In genomic region chr6:31547727-31548422, GRCh38 we compare ENCODE assay signal across 8 cellular contexts. TPM values are rescaled to one million over a fixed set of nuclear protein-coding genes. Genes with fewer than 3 reads are reported as not detected.
A peak's percentile ranks its signal among the peaks of the same experiment; 100 is the strongest.
DNase-seq lines count a peak whose midpoint lies in the region; ATAC-seq and TF ChIP-seq lines count a peak whose summit lies in the region.

No MANE protein-coding gene starts in this region.

- peak overlapping the region; percentile 69 for H3K27ac Mint-ChIP-seq in activated CD4-positive, alpha-beta memory T cell treated with anti-CD3 and anti-CD28 coated beads, Interleukin-2, amount 10 ng/mL, durations not matched to agents 7 days and 5 days

- no peak for TF ChIP-seq CTCF in smooth muscle cell (IDR thresholded peaks at IDR 0.05; ENCODE audit: borderline replicate concordance, insufficient read depth, poor library complexity, severe bottlenecking)
- TF ChIP-seq CTCF in GM10266 (IDR thresholded peaks at IDR 0.05; ENCODE audit: control insufficient read depth, insufficient read depth, low read depth, missing control alignments), result no peak

- H3K27me3 Mint-ChIP-seq in activated CD4-positive, alpha-beta memory T cell treated with anti-CD3 and anti-CD28 coated beads, Interleukin-2, amount 10 ng/mL, durations not matched to agents 7 days and 5 days, result no peaks in the 10 kb centered on the region

- peak overlapping the region; percentile 76 for H3K4me3 Mint-ChIP-seq in activated CD4-positive, alpha-beta memory T cell treated with anti-CD3 and anti-CD28 coated beads, Interleukin-2, amount 10 ng/mL, durations not matched to agents 7 days and 5 days

- H3K27me3 ChIP-seq in HUES48 (ENCODE audit: control insufficient read depth, insufficient read depth, low read length), result no peaks in the 10 kb centered on the region
- H3K27me3 ChIP-seq in right cardiac atrium (ENCODE audit: control insufficient read depth, insufficient read depth), result no peaks in the 10 kb centered on the region
- no peaks in the 10 kb centered on the region for H3K27me3 ChIP-seq in smooth muscle cell (ENCODE audit: low read depth)

- peak in 1 of 2 donors; percentile 3 for ATAC-seq in right cardiac atrium
- no peak for ATAC-seq in GM18519 (IDR thresholded peaks at IDR 0.05; ENCODE audit: low FRiP score, unreplicated experiment)
- ATAC-seq in HG03139 (IDR thresholded peaks at IDR 0.05; ENCODE audit: unreplicated experiment), result no peak

- H3K36me3 ChIP-seq in HUES48 (ENCODE audit: control insufficient read depth, insufficient read depth, low read length), result peaks cover 27% of the 10 kb centered on the region
- H3K36me3 ChIP-seq in smooth muscle cell (ENCODE audit: low read depth), result no peaks in the 10 kb centered on the region

- CTCF ChIA-PET in activated CD4-positive, alpha-beta memory T cell treated with anti-CD3 and anti-CD28 coated beads, Interleukin-2, amount 10 ng/mL, durations not matched to agents 7 days and 5 days (lab: Charles Lee), result interaction anchor here (0.7 to 24.6 kb wide), 7 partner anchors 12 to 280 kb away, joined by 3 to 751 read pairs (median 3); partner anchors contain the start of genes HSPA1B, LST1, LTB and NCR3

- peaks cover 11% of the 10 kb centered on the region; the same call in 1 of the 2 replicates for H3K4me1 ChIP-seq in HUES48 (ENCODE audit: control insufficient read depth, insufficient read depth, low read length)
- H3K4me1 ChIP-seq in right cardiac atrium (ENCODE audit: control insufficient read depth, insufficient read depth, low read length), result peaks cover 4% of the 10 kb centered on the region
- peaks cover 12% of the 10 kb centered on the region for H3K4me1 ChIP-seq in smooth muscle cell (ENCODE audit: low read depth)

- H3K4me3 ChIP-seq in HUES48 (ENCODE audit: low read depth, low read length), result peak overlapping the region; percentile 76
- H3K4me3 ChIP-seq in right cardiac atrium (ENCODE audit: low read length), result peak overlapping the region; percentile 56
- peak overlapping the region; percentile 74 for H3K4me3 ChIP-seq in smooth muscle cell

- peak overlapping the region; percentile 91 for H2AFZ ChIP-seq in smooth muscle cell (ENCODE audit: low read depth)

- H3K9me3 ChIP-seq in HUES48 (ENCODE audit: control insufficient read depth, insufficient read depth, low read length) (no peaks in the 10 kb centered on the region), right cardiac atrium (ENCODE audit: control insufficient read depth, low read length) (no peaks in the 10 kb centered on the region), smooth muscle cell (replicated peaks; ENCODE audit: low read depth) (no peaks in the 10 kb centered on the region)

- H3F3A ChIP-seq in smooth muscle cell (ENCODE audit: low read depth), result peaks cover 10% of the 10 kb centered on the region

- H3K79me2 ChIP-seq in smooth muscle cell (ENCODE audit: low read depth), result peaks cover 35% of the 10 kb centered on the region

- peaks cover 19% of the 10 kb centered on the region for H3K36me3 Mint-ChIP-seq in activated CD4-positive, alpha-beta memory T cell treated with anti-CD3 and anti-CD28 coated beads, Interleukin-2, amount 10 ng/mL, durations not matched to agents 7 days and 5 days (ENCODE audit: low read depth)

- no peak overlapping the region; the same call in 1 of the 2 replicates for H3K9ac ChIP-seq in HUES48 (ENCODE audit: low read depth, low read length)
- peak overlapping the region; percentile 85 for H3K9ac ChIP-seq in smooth muscle cell (ENCODE audit: low read depth)

- H3K9me3 Mint-ChIP-seq in activated CD4-positive, alpha-beta memory T cell treated with anti-CD3 and anti-CD28 coated beads, Interleukin-2, amount 10 ng/mL, durations not matched to agents 7 days and 5 days, result no peaks in the 10 kb centered on the region

- 76% methylated on average over 23 of the region's 23 CpGs for WGBS in right cardiac atrium
- WGBS in smooth muscle cell (ENCODE audit: low lambda C conversion rate), result 74% methylated on average over 23 of the region's 23 CpGs

- H3K4me2 ChIP-seq in smooth muscle cell, result peak overlapping the region; percentile 91

- intact Hi-C loops in right cardiac atrium (cut with DNase I), result loop anchor here (2.0 to 5.0 kb wide), 4 partner anchors 34 to 114 kb away; partner anchors contain the start of genes LTB (in 2 of the 4), C6orf47 (in 1 of the 4) and GPANK1 (in 1 of the 4)

- DNase-seq in activated CD4-positive, alpha-beta memory T cell treated with anti-CD3 and anti-CD28 coated beads, Interleukin-2, amount 10 ng/mL, durations not matched to agents 7 days and 5 days, result no peak
- DNase-seq in right cardiac atrium, result peak in 2 of 3 donors; percentile 71 to 72
- no peak for DNase-seq in smooth muscle cell (lab: John Stamatoyannopoulos, UW; ENCODE audit: unreplicated experiment)
- no peak for DNase-seq in activated CD4-positive, alpha-beta T cell treated with anti-CD3 and anti-CD28 coated beads for 48 hours
- no peak for DNase-seq in GM10266 (ENCODE audit: extremely low spot score)

- POLR2A ChIA-PET in activated CD4-positive, alpha-beta memory T cell treated with anti-CD3 and anti-CD28 coated beads, Interleukin-2, amount 10 ng/mL, durations not matched to agents 7 days and 5 days (lab: Charles Lee), result interaction anchor here (1.0 to 9.9 kb wide), 11 partner anchors 11 to 190 kb away, joined by 3 to 267 read pairs (median 8); partner anchors contain the start of genes BAG6, CLIC1, GPANK1 and LST1

- no peaks in the 10 kb centered on the region for H4K20me1 ChIP-seq in smooth muscle cell (ENCODE audit: low read depth)

- H3K27ac ChIP-seq in HUES48 (ENCODE audit: low read depth, low read length) (peak overlapping the region; percentile 67), right cardiac atrium (ENCODE audit: low read length) (peak overlapping the region; percentile 82), smooth muscle cell (ENCODE audit: low read depth) (peak overlapping the region; percentile 79)

- H3K4me1 Mint-ChIP-seq in activated CD4-positive, alpha-beta memory T cell treated with anti-CD3 and anti-CD28 coated beads, Interleukin-2, amount 10 ng/mL, durations not matched to agents 7 days and 5 days, result peaks cover 60% of the 10 kb centered on the region

RNA-seq across cellular contexts. Expression of gene NFKBIL1, which starts 0.5 kb away (rescaled TPM):
- total RNA-seq in activated CD4-positive, alpha-beta memory T cell treated with anti-CD3 and anti-CD28 coated beads, Interleukin-2, amount 10 ng/mL, durations not matched to agents 7 days and 5 days, result 10 to 100 TPM; 22.8 to 23.6 TPM
- 10 to 100 TPM; 12.2 to 19.3 (median 14.6) TPM for total RNA-seq in right cardiac atrium
- 16.7 TPM for polyA plus RNA-seq in right cardiac atrium
- total RNA-seq in smooth muscle cell, result 8.1 and 28.2 TPM in 2 replicates
- 23.5 and 25.9 TPM in 2 replicates for polyA plus RNA-seq in smooth muscle cell

RNA-seq across cellular contexts. Expression of gene ATP6V1G2, which starts 1.5 kb away (rescaled TPM):
- 1 to 10 TPM; 2.7 to 3.8 TPM for total RNA-seq in activated CD4-positive, alpha-beta memory T cell treated with anti-CD3 and anti-CD28 coated beads, Interleukin-2, amount 10 ng/mL, durations not matched to agents 7 days and 5 days
- total RNA-seq in right cardiac atrium (1 to 10 TPM; 1.7 to 3.8 (median 2.6) TPM), smooth muscle cell (0.90 and 1.0 TPM in 2 replicates)
- polyA plus RNA-seq in right cardiac atrium (2.8 TPM), smooth muscle cell (2.3 and 2.4 TPM in 2 replicates)

RNA-seq across cellular contexts. Expression of gene DDX39B, which starts 6.1 kb away (rescaled TPM):
- 100 to 1,000 TPM; 427 to 434 TPM for total RNA-seq in activated CD4-positive, alpha-beta memory T cell treated with anti-CD3 and anti-CD28 coated beads, Interleukin-2, amount 10 ng/mL, durations not matched to agents 7 days and 5 days
- total RNA-seq in right cardiac atrium (100 to 1,000 TPM; 196 to 235 (median 212) TPM), smooth muscle cell (137 and 153 TPM in 2 replicates)
- polyA plus RNA-seq in right cardiac atrium (145 TPM), smooth muscle cell (117 and 146 TPM in 2 replicates)

RNA-seq across cellular contexts. Expression of gene MCCD1, which starts 19.1 kb away (rescaled TPM):
- not detected for total RNA-seq in activated CD4-positive, alpha-beta memory T cell treated with anti-CD3 and anti-CD28 coated beads, Interleukin-2, amount 10 ng/mL, durations not matched to agents 7 days and 5 days
- total RNA-seq in right cardiac atrium (not detected), smooth muscle cell (not detected in 2 replicates)
- polyA plus RNA-seq in right cardiac atrium (not detected), smooth muscle cell (not detected in 2 replicates)

RNA-seq across cellular contexts. Expression of gene LTA, which starts 24.2 kb away (rescaled TPM):
- total RNA-seq in activated CD4-positive, alpha-beta memory T cell treated with anti-CD3 and anti-CD28 coated beads, Interleukin-2, amount 10 ng/mL, durations not matched to agents 7 days and 5 days, result 10 to 100 TPM; 37.2 to 38.4 TPM
- not detected for total RNA-seq in right cardiac atrium
- polyA plus RNA-seq in right cardiac atrium, result 0.07 TPM
- total RNA-seq in smooth muscle cell, result 1.8 TPM in 1 of 2 replicates, not detected in the other
- 0.74 TPM in 1 of 2 replicates, not detected in the other for polyA plus RNA-seq in smooth muscle cell

Comparison
In these comparisons a context has a peak if more than half of its experiments do, and no peak if none do; other contexts are left out.
1. DNase-seq: peak in right cardiac atrium (2 of 3); none in activated CD4-positive, alpha-beta memory T cell treated with anti-CD3 and anti-CD28 coated beads, Interleukin-2, amount 10 ng/mL, durations not matched to agents 7 days and 5 days (single experiment), smooth muscle cell (single experiment), activated CD4-positive, alpha-beta T cell treated with anti-CD3 and anti-CD28 coated beads for 48 hours (single experiment) and GM10266 (single experiment).
2. Peak in every context shown above with its lines, with median percentiles within 50 percentile points of each other: H3K27ac ChIP-seq and H3K4me3 ChIP-seq.